8 cellular contexts compared by ENCODE assay signal in genomic region chr2:70964596-70965386, GRCh38. TPM values are rescaled to one million over a fixed set of nuclear protein-coding genes. Genes with fewer than 3 reads are reported as not detected.
DNase-seq lines count a peak whose midpoint lies in the region; ATAC-seq and TF ChIP-seq lines count a peak whose summit lies in the region.

No MANE protein-coding gene starts in this region.

- peaks cover 61% of the 10 kb centered on the region for H3K27me3 ChIP-seq in hepatocyte
- H3K27me3 ChIP-seq in sigmoid colon, result peaks cover 0 to 53% (median 15%) of the 10 kb centered on the region in 3 donors

- H3K4me3 ChIP-seq in hepatocyte (peak overlapping the region; percentile 38), sigmoid colon (peak overlapping the region; percentile 28 to 53 (median 47))

- H3K36me3 ChIP-seq in hepatocyte (replicated peaks; ENCODE audit: insufficient read depth, low read depth) (no peaks in the 10 kb centered on the region), sigmoid colon (no peaks in the 10 kb centered on the region)

- no peaks in the 10 kb centered on the region for H4K20me1 ChIP-seq in hepatocyte (ENCODE audit: insufficient read depth, poor library complexity, severe bottlenecking)

- intact Hi-C loops in sigmoid colon (cut with DNase I), result loop anchor here (2.0 to 5.0 kb wide), 2 partner anchors 14 to 38 kb away; partner anchors contain the start of gene ANKRD53

- H3K4me2 ChIP-seq in hepatocyte, result peak overlapping the region; percentile 95

- H3K4me3 Mint-ChIP-seq in T-helper 17 cell, result peak overlapping the region; percentile 88

- peak; percentile 4 for DNase-seq in NCI-H2171 treated with DMSO at 0.1 percent for 48 hours (lab: John Stamatoyannopoulos, UW)
- no peak for DNase-seq in NCI-H2171 (lab: John Stamatoyannopoulos, UW)
- DNase-seq in T-helper 17 cell, result peak; percentile 71 to 81 (median 76)
- peak in 43 of 58 donors; percentile 11 to 77 (median 33) for DNase-seq in anterior cingulate cortex (lab: John Stamatoyannopoulos, UW)
- DNase-seq in hepatocyte (ENCODE audit: low spot score), result peak; percentile 87
- peak; percentile 88 for DNase-seq in sigmoid colon
- DNase-seq in H4 (ENCODE audit: low spot score), result no peak

- H3K9me3 ChIP-seq in T-helper 17 cell (ENCODE audit: control insufficient read depth, low read length, poor library complexity, severe bottlenecking) (no peaks in the 10 kb centered on the region), hepatocyte (ENCODE audit: low read depth) (no peaks in the 10 kb centered on the region), sigmoid colon (no peaks in the 10 kb centered on the region)

- TF ChIP-seq CTCF in hepatocyte (IDR thresholded peaks at IDR 0.05; ENCODE audit: poor library complexity) (peak; percentile 82), sigmoid colon (IDR thresholded peaks at IDR 0.05) (peak; percentile 68 to 88 (median 78))

- WGBS in hepatocyte (ENCODE audit: low lambda C conversion rate, missing lambda C conversion rate), result 9% methylated on average over 45 of the region's 59 CpGs
- WGBS in sigmoid colon, 2 donors, result 6 to 7% methylated on average over 59 of the region's 59 CpGs

- H3K4me1 Mint-ChIP-seq in T-helper 17 cell, result peaks cover 5% of the 10 kb centered on the region

- peak; percentile 79 for ATAC-seq in HG03280 (IDR thresholded peaks at IDR 0.05; ENCODE audit: unreplicated experiment)
- ATAC-seq in T-helper 17 cell, result peak; percentile 96

- no peaks in the 10 kb centered on the region for H3K9me2 ChIP-seq in hepatocyte (replicated peaks; ENCODE audit: insufficient read depth)

- peaks cover 27% of the 10 kb centered on the region for H3K27me3 Mint-ChIP-seq in T-helper 17 cell

- H3K27ac ChIP-seq in hepatocyte, result no peak overlapping the region
- H3K27ac ChIP-seq in sigmoid colon, result no peak overlapping the region

- H3K27ac Mint-ChIP-seq in T-helper 17 cell, result peak overlapping the region; percentile 27

- H2AFZ ChIP-seq in hepatocyte, result peak overlapping the region; percentile 76

- H3K36me3 Mint-ChIP-seq in T-helper 17 cell (ENCODE audit: low read depth), result no peaks in the 10 kb centered on the region

- no peaks in the 10 kb centered on the region for H3K79me2 ChIP-seq in hepatocyte

- H3K4me1 ChIP-seq in hepatocyte (ENCODE audit: insufficient read depth) (no peaks in the 10 kb centered on the region), sigmoid colon (peaks cover 0 to 11% (median 8%) of the 10 kb centered on the region in 4 donors)

- TF ChIP-seq EP300 in sigmoid colon (IDR thresholded peaks at IDR 0.05), result no peak

- no peak for TF ChIP-seq POLR2A in sigmoid colon (IDR thresholded peaks at IDR 0.05)

RNA-seq across cellular contexts. Expression of gene ANKRD53, which starts 13.6 kb away (rescaled TPM):
- total RNA-seq in T-helper 17 cell, result under 1 TPM; 0.34 to 0.80 TPM
- total RNA-seq in hepatocyte, result 0.48 and 0.97 TPM in 2 replicates
- 3.4 and 4.7 TPM in 2 replicates for polyA plus RNA-seq in hepatocyte
- 1 to 10 TPM in 2 of 4 donors, under 1 TPM in 2; 0.49 to 1.9 (median 0.87) TPM for total RNA-seq in sigmoid colon
- 1 to 10 TPM in 2 of 3 donors, not detected in 1; 1.0 to 1.2 TPM for polyA plus RNA-seq in sigmoid colon
- not detected in 2 replicates for total RNA-seq in H4 (2014; rRNA removed; shearing (Covaris generic))

RNA-seq across cellular contexts. Expression of gene ATP6V1B1, which starts 29.1 kb away (rescaled TPM):
- total RNA-seq in T-helper 17 cell (not detected), hepatocyte (0.84 and 1.7 TPM in 2 replicates), sigmoid colon (1 to 10 TPM in 1 of 4 donors, under 1 TPM in 1, not detected in 2; 0.66 to 1.9 TPM)
- polyA plus RNA-seq in hepatocyte (2.9 and 4.0 TPM in 2 replicates), sigmoid colon (under 1 TPM in 1 of 3 donors, not detected in 2; 0.16 TPM)
- total RNA-seq in H4 (2014; rRNA removed; shearing (Covaris generic)), result 0.33 and 0.45 TPM in 2 replicates

RNA-seq across cellular contexts. Expression of gene TEX261, which starts 29.9 kb away (rescaled TPM):
- 10 to 100 TPM; 30.0 to 31.3 TPM for total RNA-seq in T-helper 17 cell
- 62.6 and 81.0 TPM in 2 replicates for total RNA-seq in hepatocyte
- polyA plus RNA-seq in hepatocyte, result 39.5 and 41.5 TPM in 2 replicates
- total RNA-seq in sigmoid colon, result 10 to 100 TPM; 19.5 to 26.5 (median 22.8) TPM
- 10 to 100 TPM; 12.0 to 47.6 (median 16.8) TPM for polyA plus RNA-seq in sigmoid colon
- total RNA-seq in H4 (2014; rRNA removed; shearing (Covaris generic)), result 45.2 and 51.0 TPM in 2 replicates

Comparison
In these comparisons a context has a peak if more than half of its experiments do, and no peak if none do; other contexts are left out.
1. DNase-seq: peak in NCI-H2171 treated with DMSO at 0.1 percent for 48 hours (single experiment), T-helper 17 cell (3 of 3), anterior cingulate cortex (43 of 58), hepatocyte (single experiment) and sigmoid colon (single experiment); none in NCI-H2171 (single experiment) and H4 (single experiment).